Comparison of ENCODE assay signal across 9 cellular contexts in genomic region chr11:102177974-102178631, GRCh38.
A peak's percentile ranks its signal among the peaks of the same experiment; 100 is the strongest.
DNase-seq lines count a peak whose midpoint lies in the region; ATAC-seq and TF ChIP-seq lines count a peak whose summit lies in the region.
"Had no signal": no experiment of that assay in that cellular context is flagged by ENCODE, and none has a peak within 500 bp of the region (broad histone marks: within the 10 kb centered on the region; RNA-seq: fewer than 3 reads in every experiment).

No MANE protein-coding gene starts in this region.

- H3K27me3 ChIP-seq in GM23338 (ENCODE audit: insufficient read depth) (no peaks in the 10 kb centered on the region), gastroesophageal sphincter (no peaks in the 10 kb centered on the region)

- ATAC-seq in GM23338 = no peak
- peak; percentile 91 for ATAC-seq in gastroesophageal sphincter
- ATAC-seq in GM19467 (IDR thresholded peaks at IDR 0.05; ENCODE audit: unreplicated experiment) = no peak
- no peak for ATAC-seq in HG03045 (IDR thresholded peaks at IDR 0.05; ENCODE audit: unreplicated experiment)
- no peak for ATAC-seq in HG02798 (IDR thresholded peaks at IDR 0.05; ENCODE audit: poor library complexity, unreplicated experiment)

- no peak overlapping the region for H3K9ac ChIP-seq in SK-N-MC (ENCODE audit: insufficient read length)

- no peaks in the 10 kb centered on the region for H3K9me3 Mint-ChIP-seq in GM23338
- H3K9me3 Mint-ChIP-seq: T-helper 1 cell treated with Interleukin-12 subunit alpha and Interleukin-12 subunit beta and Interleukin-4 antibody, amounts not matched to agents 30 μg/mL and 1 μg/mL, for 36 hours had no signal

- H3K79me2 ChIP-seq in GM23338 (replicated peaks; ENCODE audit: insufficient read depth) = peaks cover 58% of the 10 kb centered on the region

- no peaks in the 10 kb centered on the region for H3K9me3 ChIP-seq in SK-N-MC (ENCODE audit: low read depth, low read length)
- no peaks in the 10 kb centered on the region for H3K9me3 ChIP-seq in gastroesophageal sphincter

- peaks cover 14% of the 10 kb centered on the region for H3K4me1 Mint-ChIP-seq in GM23338

- H3K9me2 ChIP-seq in GM23338 (ENCODE audit: insufficient read depth) = peaks cover 5% of the 10 kb centered on the region; the same call in 1 of the 2 replicates

- H3K27ac Mint-ChIP-seq in GM23338 = peak overlapping the region; percentile 6; the same call in 1 of the 2 replicates
- H3K27ac Mint-ChIP-seq: T-helper 1 cell treated with Interleukin-12 subunit alpha and Interleukin-12 subunit beta and Interleukin-4 antibody, amounts not matched to agents 30 μg/mL and 1 μg/mL, for 36 hours had no signal

- TF ChIP-seq CTCF in GM23338 (conservative IDR thresholded peaks at IDR 0.05; ENCODE audit: low read depth in 2 of 2) (no peak), gastroesophageal sphincter (IDR thresholded peaks at IDR 0.05) (no peak)

- no peak overlapping the region for H3K4me2 ChIP-seq in GM23338

- no peak for TF ChIP-seq EP300 in gastroesophageal sphincter (IDR thresholded peaks at IDR 0.05)

- H3K4me3 ChIP-seq in GM23338 (no peak overlapping the region), SK-N-MC (no peak overlapping the region), gastroesophageal sphincter (no peak overlapping the region), skin epidermis (no peak overlapping the region)

- no peaks in the 10 kb centered on the region for H4K20me1 ChIP-seq in GM23338 (replicated peaks; ENCODE audit: insufficient read depth)

- H3F3A ChIP-seq in GM23338 (replicated peaks; ENCODE audit: low read depth) = no peaks in the 10 kb centered on the region

- H3K27me3 Mint-ChIP-seq in GM23338 (ENCODE audit: insufficient read depth, low read depth, poor library complexity) = no peaks in the 10 kb centered on the region

- no peak for TF ChIP-seq POLR2A in gastroesophageal sphincter (IDR thresholded peaks at IDR 0.05)

- H3K4me3 Mint-ChIP-seq in GM23338 = no peak overlapping the region
- H3K4me3 Mint-ChIP-seq: T-helper 1 cell treated with Interleukin-12 subunit alpha and Interleukin-12 subunit beta and Interleukin-4 antibody, amounts not matched to agents 30 μg/mL and 1 μg/mL, for 36 hours had no signal

- DNase-seq in GM23338 (ENCODE audit: low spot score) (no peak), SK-N-MC (ENCODE audit: low read depth, low spot score) (no peak)
- no peak for DNase-seq in activated CD4-positive, alpha-beta T cell treated with anti-CD3 and anti-CD28 coated beads for 48 hours

- peaks cover 72% of the 10 kb centered on the region for H3K36me3 Mint-ChIP-seq in GM23338 (ENCODE audit: low read depth)

- 0 out of 2 replicates have a peak, but pooled peaks cover 15% of the 10 kb centered on the region for H3K4me1 ChIP-seq in GM23338 (ENCODE audit: insufficient read depth)
- peaks cover 0 to 36% (median 0%) of the 10 kb centered on the region in 3 donors for H3K4me1 ChIP-seq in gastroesophageal sphincter

- H3K27ac ChIP-seq in GM23338 (ENCODE audit: low read depth) (0 out of 2 replicates have a peak overlapping the region, but pooled peaks have one; percentile 46), SK-N-MC (peak overlapping the region; percentile 8; the same call in 1 of the 2 replicates), gastroesophageal sphincter (peak overlapping the region; percentile 50 to 79 (median 75)), skin epidermis (peak overlapping the region in 18 of 21 experiments; percentile 10 to 78 (median 60))

- 21 to 25% methylated on average over 4 of the region's 4 CpGs for WGBS in gastroesophageal sphincter (ENCODE audit: low coverage in 1 of 2), 2 donors

- no peak overlapping the region for H2AFZ ChIP-seq in GM23338

- H3K36me3 ChIP-seq in GM23338 (ENCODE audit: insufficient read depth) = no peaks in the 10 kb centered on the region
- H3K36me3 ChIP-seq in SK-N-MC (ENCODE audit: insufficient read depth, low read length) = peaks cover 10% of the 10 kb centered on the region; the same call in 1 of the 2 replicates
- peaks cover 0 to 8% of the 10 kb centered on the region in 2 donors for H3K36me3 ChIP-seq in gastroesophageal sphincter

TF ChIP-seq in GM23338, 12 proteins besides CTCF, POLR2A, EP300 and RAD21:
- no peak for TF ChIP-seq EZH2phosphoT487 (IDR thresholded peaks at IDR 0.05; ENCODE audit: unreplicated experiment)

Comparison
In these comparisons a context has a peak if more than half of its experiments do, and no peak if none do; other contexts are left out.
1. H3K27ac ChIP-seq: peak in every context shown above with its lines; median percentile 75 in gastroesophageal sphincter; 60 in skin epidermis; 46 in GM23338; 8 in SK-N-MC.